13 cellular contexts compared by ENCODE assay signal in genomic region chr6:408148-408547, GRCh38. TPM values are rescaled to one million over a fixed set of nuclear protein-coding genes. Genes with fewer than 3 reads are reported as not detected.
A peak's percentile ranks its signal among the peaks of the same experiment; 100 is the strongest.
DNase-seq lines count a peak whose midpoint lies in the region; ATAC-seq, FAIRE-seq and TF ChIP-seq lines count a peak whose summit lies in the region.
"Had no signal": no experiment of that assay in that cellular context is flagged by ENCODE, and none has a peak within 500 bp of the region (broad histone marks: within the 10 kb centered on the region; RNA-seq: fewer than 3 reads in every experiment).

No MANE protein-coding gene starts in this region.

- no peak for FAIRE-seq in K562 (lab: Jason Lieb, UNC)

- TF ChIP-seq RAD21 in K562 (CRISPR knock-in tag; conservative IDR thresholded peaks at IDR 0.05 in 1 of 2, IDR thresholded peaks at IDR 0.05 in 1 of 2) = no peak

- peaks cover 75 to 91% of the 10 kb centered on the region in 2 donors for H3K36me3 Mint-ChIP-seq in stimulated activated naive B cell treated with anti-CD40 and anti-IgM and Interleukin-4, amounts not matched to agents 10 μg/mL and 1 μg/mL and 100 μg/mL, for 72 hours

- peaks cover 14% of the 10 kb centered on the region; the same call in 1 of the 2 replicates for H3K79me2 ChIP-seq in OCI-LY7 (ENCODE audit: insufficient read depth, low read depth, low read length)
- H3K79me2 ChIP-seq in K562 (ENCODE audit: control insufficient read depth, insufficient read depth, low read length) = no peaks in the 10 kb centered on the region

- no peaks in the 10 kb centered on the region for H3K9me2 ChIP-seq in OCI-LY7 (ENCODE audit: insufficient read depth, low read length)

- intact Hi-C loops in left ventricle myocardium superior (cut with micrococcal nuclease) = no loop called here
- intact Hi-C loops in Right ventricle myocardium superior (cut with DNase I) = no loop called here
- intact Hi-C loops in OCI-LY7 (cut with micrococcal nuclease; ENCODE audit: unreplicated experiment) = no loop called here
- intact Hi-C loops in K562 (cut with micrococcal nuclease) = loop anchor here (2.0 to 5.0 kb wide), 3 partner anchors 116 to 219 kb away; partner anchors contain the start of gene DUSP22

- peak overlapping the region; percentile 81 for H3K27ac Mint-ChIP-seq in stimulated activated naive B cell treated with anti-CD40 and anti-IgM and Interleukin-4, amounts not matched to agents 10 μg/mL and 1 μg/mL and 100 μg/mL, for 72 hours

- H3K27ac ChIP-seq in OCI-LY7 (ENCODE audit: low read depth, low read length, poor library complexity, severe bottlenecking) = no peak overlapping the region
- no peak overlapping the region for H3K27ac ChIP-seq in K562 (ENCODE audit: extremely low read depth, low read depth, low read length)

- TF ChIP-seq EP300 in K562 (IDR thresholded peaks at IDR 0.05; ENCODE audit: low read length) = no peak

- H3K27me3 Mint-ChIP-seq in stimulated activated naive B cell treated with anti-CD40 and anti-IgM and Interleukin-4, amounts not matched to agents 10 μg/mL and 1 μg/mL and 100 μg/mL, for 72 hours = no peaks in the 10 kb centered on the region

- H3K4me3 ChIP-seq in OCI-LY7 (ENCODE audit: low read depth, low read length, poor library complexity, severe bottlenecking) = no peak overlapping the region
- H3K4me3 ChIP-seq in K562 = no peak overlapping the region

- BruUV-seq in OCI-LY7 (replicated peaks; lab: Mats Ljungman, UMichigan) (TSS peak; percentile 22), K562 (replicated peaks; lab: Mats Ljungman, UMichigan) (no TSS peak)

- H4K20me1 ChIP-seq in OCI-LY7 (ENCODE audit: insufficient read depth, low read length) = no peaks in the 10 kb centered on the region
- no peaks in the 10 kb centered on the region for H4K20me1 ChIP-seq in K562 (replicated peaks; ENCODE audit: control insufficient read depth, insufficient read depth, low read length)

- peaks cover 41 to 50% of the 10 kb centered on the region in 2 experiments for H3K27me3 ChIP-seq in K562 (ENCODE audit: control insufficient read depth in 2 of 2, insufficient read depth in 2 of 2, low read length in 2 of 2)

- in situ Hi-C loops in K562 (cut with MboI) = loop anchor here (10.0 kb wide), 1 partner anchor 193 kb away; no protein-coding TSS in a partner anchor

- H3K36me3 ChIP-seq in OCI-LY7 (ENCODE audit: insufficient read depth, low read length) = peaks cover 100% of the 10 kb centered on the region
- H3K36me3 ChIP-seq in K562 (ENCODE audit: control insufficient read depth, insufficient read depth, low read length) = no peaks in the 10 kb centered on the region

- TF ChIP-seq POLR2A in K562 (conservative IDR thresholded peaks at IDR 0.05) = no peak

- H2AFZ ChIP-seq in OCI-LY7 (ENCODE audit: low read length) (no peak overlapping the region), K562 (ENCODE audit: low read depth, low read length) (peak overlapping the region; percentile 34)

- H3K4me3 Mint-ChIP-seq in stimulated activated naive B cell treated with anti-CD40 and anti-IgM and Interleukin-4, amounts not matched to agents 10 μg/mL and 1 μg/mL and 100 μg/mL, for 72 hours = peak overlapping the region in 1 of 2 donors; percentile 36
- H3K4me3 Mint-ChIP-seq: nephron progenitor cell had no signal

- peaks cover 47 to 69% of the 10 kb centered on the region in 2 donors for H3K4me1 Mint-ChIP-seq in stimulated activated naive B cell treated with anti-CD40 and anti-IgM and Interleukin-4, amounts not matched to agents 10 μg/mL and 1 μg/mL and 100 μg/mL, for 72 hours

- CTCF ChIA-PET in OCI-LY7 (lab: Charles Lee; ENCODE audit: unreplicated experiment) (no interaction called here), K562 (lab: Yijun Ruan, JAX; ENCODE audit: low intra/inter-chr PET ratio) (interaction anchor here (1.4 to 2.4 kb wide), 2 partner anchors 191 to 219 kb away, joined by 8 to 14 read pairs; no protein-coding TSS in a partner anchor)

- H3K9me3 ChIP-seq in OCI-LY7 (ENCODE audit: low read length) (no peaks in the 10 kb centered on the region), K562 (replicated peaks; ENCODE audit: control insufficient read depth, insufficient read depth, low read depth, low read length) (no peaks in the 10 kb centered on the region)

- TF ChIP-seq CTCF in OCI-LY7 (conservative IDR thresholded peaks at IDR 0.05; ENCODE audit: low read length) (no peak), K562 (IDR thresholded peaks at IDR 0.05 in 2 of 3, conservative IDR thresholded peaks at IDR 0.05 in 1 of 3; ENCODE audit: insufficient read depth in 2 of 3, low read depth in 1 of 3, low read length in 3 of 3) (no peak)

- no peak overlapping the region for H3K9ac ChIP-seq in K562 (ENCODE audit: insufficient read depth in 1 of 2, low read depth in 2 of 2, low read length in 2 of 2)

- peak; percentile 14 for ATAC-seq in left ventricle myocardium superior
- no peak for ATAC-seq in Right ventricle myocardium superior (ENCODE audit: poor library complexity)
- no peak for ATAC-seq in K562
- no peak for ATAC-seq in stimulated activated naive B cell treated with anti-CD40 and anti-IgM and Interleukin-4, amounts not matched to agents 10 μg/mL and 1 μg/mL and 100 μg/mL, for 72 hours (replicated peaks)
- no peak for ATAC-seq in HG02610 (IDR thresholded peaks at IDR 0.05; ENCODE audit: unreplicated experiment)
- ATAC-seq in esophagus mucosa = no peak

- H3K9me1 ChIP-seq in K562 (ENCODE audit: control insufficient read depth, insufficient read depth, low read length) = no peaks in the 10 kb centered on the region

- WGBS in K562 (ENCODE audit: insufficient coverage, low coverage, missing lambda C conversion rate) = 2% methylated on average over 5 of the region's 5 CpGs

- peaks cover 3 to 4% of the 10 kb centered on the region in 2 donors for H3K9me3 Mint-ChIP-seq in stimulated activated naive B cell treated with anti-CD40 and anti-IgM and Interleukin-4, amounts not matched to agents 10 μg/mL and 1 μg/mL and 100 μg/mL, for 72 hours

- H3K4me2 ChIP-seq in OCI-LY7 (ENCODE audit: low read length) = no peak overlapping the region
- peak overlapping the region; percentile 6; the same call in 1 of the 2 replicates for H3K4me2 ChIP-seq in K562 (ENCODE audit: insufficient read depth, low read length)

- peaks cover 22% of the 10 kb centered on the region for H3K4me1 ChIP-seq in OCI-LY7 (ENCODE audit: insufficient read depth, low read length, poor library complexity, severe bottlenecking)
- peaks cover 0 to 2% of the 10 kb centered on the region in 2 experiments; a peak in 2 of 5 replicates for H3K4me1 ChIP-seq in K562 (replicated peaks in 1 of 2; ENCODE audit: control insufficient read depth in 2 of 2, insufficient read depth in 2 of 2, low read length in 2 of 2)

- POLR2A ChIA-PET in OCI-LY7 (lab: Charles Lee) = interaction anchor here (1.7 to 11.2 kb wide), 2 partner anchors 12 to 218 kb away, joined by 5 to 95 read pairs; partner anchors contain the start of gene IRF4
- POLR2A ChIA-PET in K562 (lab: Yijun Ruan, JAX) = no interaction called here

- DNase-seq in left ventricle myocardium superior = no peak
- DNase-seq in Right ventricle myocardium superior = no peak
- DNase-seq in OCI-LY7 (ENCODE audit: low spot score) = no peak
- DNase-seq in K562 (ENCODE audit: extremely low read depth in 1 of 4, low spot score in 3 of 4) = no peak
- no peak for DNase-seq in stimulated activated naive B cell treated with anti-CD40 and anti-IgM and Interleukin-4, amounts not matched to agents 10 μg/mL and 1 μg/mL and 100 μg/mL, for 72 hours
- no peak for DNase-seq in 8988T
- DNase-seq: central memory CD4-positive, alpha-beta T cell; DMS 273 treated with DMSO at 0.1 percent for 48 hours; NCI-H446 treated with DMSO at 0.1 percent for 48 hours had no signal

TF ChIP-seq in K562, 482 proteins besides CTCF, POLR2A, EP300 and RAD21:
- TF ChIP-seq FOXJ3 (CRISPR knock-in tag; IDR thresholded peaks at IDR 0.05) (no peak), ZNF655 (CRISPR knock-in tag; IDR thresholded peaks at IDR 0.05) (no peak), KLF10 (CRISPR knock-in tag; IDR thresholded peaks at IDR 0.05) (no peak)

RNA-seq across cellular contexts. Expression of gene IRF4, which starts 16.6 kb away (rescaled TPM):
- 0.32 TPM for total RNA-seq in left ventricle myocardium superior
- total RNA-seq in Right ventricle myocardium superior = 0.54 TPM
- 143 and 189 TPM in 2 replicates for total RNA-seq in OCI-LY7 (2014; rRNA removed; shearing (Covaris generic))
- 281 and 291 TPM in 2 replicates for total RNA-seq in OCI-LY7 (2022)
- not detected in 2 replicates for total RNA-seq in K562 (2011; cell fraction: chromatin; rRNA removed; ENCODE audit: low replicate concordance)
- total RNA-seq in K562 (2011; cell fraction: nucleolus; rRNA removed) = not detected in 2 replicates
- not detected in 2 replicates for total RNA-seq in K562 (2011; cell fraction: nucleoplasm; rRNA removed)
- 0.09 TPM in 1 of 2 replicates, not detected in the other for total RNA-seq in K562 (2014; rRNA removed)
- not detected in 2 replicates for total RNA-seq in K562 (2014; rRNA removed; fragmentation: Illumina TruSeq; extraction: Trizol)
- not detected in 2 replicates for total RNA-seq in K562 (2015; rRNA removed; fragmentation: Illumina TruSeq; extraction: Trizol)
- 0.33 and 1.3 TPM in 2 replicates for total RNA-seq in K562 (2021)
- polyA plus RNA-seq in K562 (2011; rRNA removed) = 0.03 TPM in 1 of 2 replicates, not detected in the other
- polyA plus RNA-seq in K562 (2011; cell fraction: cytosol; rRNA removed) = 0.32 TPM in 1 of 2 replicates, not detected in the other
- not detected in 2 replicates for polyA plus RNA-seq in K562 (2011; cell fraction: nucleus; rRNA removed)
- polyA plus RNA-seq in K562 (2012) = 0.06 and 0.12 TPM in 2 replicates
- polyA plus RNA-seq in K562 (2014; fragmentation: Illumina TruSeq; extraction: Trizol) = 0.46 TPM in 1 of 2 replicates, not detected in the other
- not detected for polyA plus RNA-seq in K562 (2014; fragmentation: Nextera tagmentation; extraction: Ambion mirVana)
- polyA plus RNA-seq in K562 (2014; rRNA removed) = 0.05 TPM in 1 of 2 replicates, not detected in the other
- polyA minus RNA-seq in K562 (2011; rRNA and poly(A)+ RNA removed) = 0.04 and 0.78 TPM in 2 replicates
- polyA minus RNA-seq in K562 (2011; cell fraction: cytosol; rRNA and poly(A)+ RNA removed) = not detected in 2 replicates
- polyA minus RNA-seq in K562 (2011; cell fraction: nucleus; rRNA and poly(A)+ RNA removed) = not detected in 2 replicates
- total RNA-seq in esophagus mucosa = 1.1 TPM
- total RNA-seq: LHCN-M2 had no signal

Comparison
In these comparisons a context has a peak if more than half of its experiments do, and no peak if none do; other contexts are left out.
1. RNA of gene IRF4, which starts 16.6 kb away (total RNA-seq): 143 to 291 TPM in OCI-LY7; 1.1 TPM in esophagus mucosa (single experiment), 0.54 TPM in Right ventricle myocardium superior (single experiment), 0.32 TPM in left ventricle myocardium superior (single experiment) and 0.09 to 1.3 TPM in K562; every median in the first group is over 10 times any median in the second.